ENCODE assay signal across 15 cellular contexts in the genomic region with DNA sequence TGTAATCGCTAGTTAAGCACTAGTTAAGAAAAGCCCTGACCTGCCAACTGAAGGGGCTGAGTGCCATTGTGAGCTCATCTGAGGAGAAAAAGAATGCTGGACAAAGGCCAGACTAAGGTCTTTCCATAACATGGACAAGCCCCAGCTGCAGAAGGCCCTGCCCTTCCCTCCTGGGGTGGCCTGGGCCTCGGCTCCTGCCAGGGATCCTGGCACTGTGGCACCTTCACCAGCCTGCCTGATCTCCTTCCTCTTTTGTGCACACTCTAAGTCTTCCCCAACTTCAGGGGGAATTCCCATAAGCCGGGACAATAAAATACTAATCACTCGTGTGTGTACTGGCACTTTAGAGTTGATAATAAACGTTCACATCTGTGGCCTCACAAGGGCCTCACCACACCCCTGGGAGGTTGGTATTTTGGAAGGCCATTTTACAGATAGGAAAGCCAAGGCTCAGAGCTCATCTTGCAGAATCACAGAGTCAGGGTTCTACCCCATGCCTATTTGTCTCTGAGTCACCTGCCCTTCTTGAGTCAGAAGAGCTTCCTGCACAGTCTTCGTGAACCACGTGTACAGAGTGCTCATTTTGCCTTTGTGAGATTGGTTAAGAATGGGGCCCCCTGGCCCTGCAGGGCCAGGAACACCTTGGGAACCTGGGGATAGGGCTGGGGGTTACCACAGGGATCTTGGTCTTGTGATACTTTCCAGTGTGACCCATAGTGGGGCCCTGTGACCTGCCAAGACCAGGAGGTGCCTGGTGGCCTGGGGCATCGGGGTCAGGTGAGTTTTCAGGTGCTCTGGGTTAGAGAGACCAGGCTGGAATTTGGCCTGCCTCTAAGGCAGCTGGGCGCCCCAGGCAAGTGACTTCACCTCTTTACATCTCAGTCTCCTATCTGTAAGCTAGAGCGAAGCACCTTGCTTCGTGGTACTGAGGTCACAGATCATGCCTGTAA. TPM values are rescaled to one million over a fixed set of nuclear protein-coding genes. Genes with fewer than 3 reads are reported as not detected.
DNase-seq lines count a peak whose midpoint lies in the region; ATAC-seq and TF ChIP-seq lines count a peak whose summit lies in the region.
"Had no signal": no experiment of that assay in that cellular context is flagged by ENCODE, and none has a peak within 500 bp of the region (broad histone marks: within the 10 kb centered on the region; RNA-seq: fewer than 3 reads in every experiment).

No MANE protein-coding gene starts in this region.

- TF ChIP-seq POLR2A in NB4 (IDR thresholded peaks at IDR 0.05; ENCODE audit: extremely low read depth, insufficient read length) = no peak

- no peaks in the 10 kb centered on the region for H3K27me3 ChIP-seq in mammary epithelial cell (ENCODE audit: insufficient read depth, low read length)
- H3K27me3 ChIP-seq: heart left ventricle, right atrium auricular region, SJSA1, upper lobe of left lung had no signal

- H3K79me2 ChIP-seq in mammary epithelial cell (ENCODE audit: insufficient read depth, low read length) = no peaks in the 10 kb centered on the region
- no peaks in the 10 kb centered on the region for H3K79me2 ChIP-seq in OCI-LY7 (ENCODE audit: insufficient read depth, low read depth, low read length)

- H3K4me3 Mint-ChIP-seq in activated T-cell treated with anti-CD3 and anti-CD28 coated beads, Interleukin-2, amount 50 U/mL, for 4 hours = no peak overlapping the region

- H3K36me3 Mint-ChIP-seq in activated T-cell treated with anti-CD3 and anti-CD28 coated beads, Interleukin-2, amount 50 U/mL, for 4 hours (ENCODE audit: insufficient read depth) = no peaks in the 10 kb centered on the region

- no peaks in the 10 kb centered on the region for H3K27me3 Mint-ChIP-seq in activated T-cell treated with anti-CD3 and anti-CD28 coated beads, Interleukin-2, amount 50 U/mL, for 4 hours (ENCODE audit: low read depth)

- ATAC-seq in activated T-cell treated with anti-CD3 and anti-CD28 coated beads, Interleukin-2, amount 50 U/mL, for 4 hours = peak; percentile 88 to 93
- ATAC-seq in HG02970 (IDR thresholded peaks at IDR 0.05; ENCODE audit: low FRiP score, unreplicated experiment) = no peak

- H3K27ac ChIP-seq in mammary epithelial cell (ENCODE audit: insufficient read depth, low read depth, low read length) (no peak overlapping the region), OCI-LY7 (ENCODE audit: low read depth, low read length, poor library complexity, severe bottlenecking) (no peak overlapping the region)
- H3K27ac ChIP-seq: heart left ventricle, right atrium auricular region, SJSA1, upper lobe of left lung had no signal

- no peaks in the 10 kb centered on the region for H3K36me3 ChIP-seq in mammary epithelial cell (ENCODE audit: insufficient read depth, low read length)
- H3K36me3 ChIP-seq in OCI-LY7 (ENCODE audit: insufficient read depth, low read length) = no peaks in the 10 kb centered on the region
- H3K36me3 ChIP-seq: heart left ventricle, right atrium auricular region, SJSA1, upper lobe of left lung had no signal

- H3K4me3 ChIP-seq in NB4 (ENCODE audit: low read depth, low read length) (no peak overlapping the region), mammary epithelial cell (replicated peaks in 1 of 3; ENCODE audit: insufficient read depth in 1 of 3, low read depth in 2 of 3, low read length in 3 of 3) (no peak overlapping the region), OCI-LY7 (ENCODE audit: low read depth, low read length, poor library complexity, severe bottlenecking) (no peak overlapping the region)
- H3K4me3 ChIP-seq: heart left ventricle, right atrium auricular region, SJSA1, upper lobe of left lung had no signal

- H3K4me2 ChIP-seq in mammary epithelial cell (ENCODE audit: insufficient read depth, low read depth, low read length) = no peak overlapping the region
- no peak overlapping the region for H3K4me2 ChIP-seq in OCI-LY7 (ENCODE audit: low read length)

- no peaks in the 10 kb centered on the region for H3K9me3 ChIP-seq in mammary epithelial cell (replicated peaks; ENCODE audit: insufficient read depth, low read length)
- no peaks in the 10 kb centered on the region for H3K9me3 ChIP-seq in OCI-LY7 (ENCODE audit: low read length)
- H3K9me3 ChIP-seq: heart left ventricle, right atrium auricular region, SJSA1, upper lobe of left lung had no signal

- CTCF ChIA-PET in mammary epithelial cell (lab: Charles Lee; ENCODE audit: low non-redundant PET) = interaction anchor here (0.7 kb wide), 1 partner anchor 27 kb away, joined by 3 read pairs; no protein-coding TSS in a partner anchor
- CTCF ChIA-PET in OCI-LY7 (lab: Charles Lee; ENCODE audit: unreplicated experiment) = no interaction called here

- no peak for TF ChIP-seq CTCF in NB4 (IDR thresholded peaks at IDR 0.05; ENCODE audit: low read depth, low read length)
- TF ChIP-seq CTCF in mammary epithelial cell (conservative IDR thresholded peaks at IDR 0.05 in 1 of 2, IDR thresholded peaks at IDR 0.05 in 1 of 2; ENCODE audit: extremely low read depth in 1 of 2, insufficient read depth in 1 of 2, low read depth in 1 of 2, low read length in 2 of 2) = no peak
- no peak for TF ChIP-seq CTCF in OCI-LY7 (conservative IDR thresholded peaks at IDR 0.05; ENCODE audit: low read length)

- no peaks in the 10 kb centered on the region for H3K9me3 Mint-ChIP-seq in activated T-cell treated with anti-CD3 and anti-CD28 coated beads, Interleukin-2, amount 50 U/mL, for 4 hours

- intact Hi-C loops in mammary epithelial cell (cut with micrococcal nuclease) (no loop called here), OCI-LY7 (cut with micrococcal nuclease; ENCODE audit: unreplicated experiment) (no loop called here)

- dilution Hi-C loops in mammary epithelial cell (cut with HindIII; ENCODE audit: low sequenced_read_pairs) = no loop called here

- BruUV-seq in mammary epithelial cell (replicated peaks; lab: Mats Ljungman, UMichigan) = no TSS peak
- no TSS peak for BruUV-seq in OCI-LY7 (replicated peaks; lab: Mats Ljungman, UMichigan)

- WGBS in mammary epithelial cell (ENCODE audit: low coverage, missing lambda C conversion rate) = 42% methylated on average over 10 of the region's 11 CpGs

- no peak overlapping the region for H2AFZ ChIP-seq in mammary epithelial cell (ENCODE audit: low read depth, low read length)
- H2AFZ ChIP-seq in OCI-LY7 (ENCODE audit: low read length) = no peak overlapping the region

- H4K20me1 ChIP-seq in mammary epithelial cell (ENCODE audit: insufficient read depth, low read length) (no peaks in the 10 kb centered on the region), OCI-LY7 (ENCODE audit: insufficient read depth, low read length) (no peaks in the 10 kb centered on the region)

- H3K9me2 ChIP-seq in OCI-LY7 (ENCODE audit: insufficient read depth, low read length) = no peaks in the 10 kb centered on the region

- no peak for DNase-seq in activated T-cell treated with anti-CD3 and anti-CD28 coated beads, Interleukin-2, amount 50 U/mL, for 4 hours
- no peak for DNase-seq in activated T-cell treated with anti-CD3 and anti-CD28 coated beads for 4 hours
- DNase-seq in NB4 (ENCODE audit: low read depth) = peak; percentile 23
- DNase-seq in mammary epithelial cell = peak; percentile 27
- peak; percentile 33 for DNase-seq in stimulated activated CD8-positive, alpha-beta memory T cell treated with anti-CD3 and anti-CD28 coated beads, Interleukin-4, amount 100 ng/mL, for 48 hours
- DNase-seq in GM19238 (ENCODE audit: insufficient read length, low spot score) = no peak
- DNase-seq in OCI-LY7 (ENCODE audit: low spot score) = no peak
- DNase-seq: effector CD8-positive, alpha-beta T cell; heart left ventricle; NCI-H1105 treated with DMSO at 0.1 percent for 48 hours; NCI-H524 treated with DMSO at 0.1 percent for 48 hours; upper lobe of left lung had no signal

- H3K4me1 ChIP-seq in mammary epithelial cell (ENCODE audit: insufficient read depth, low read length) = no peaks in the 10 kb centered on the region
- H3K4me1 ChIP-seq in OCI-LY7 (ENCODE audit: insufficient read depth, low read length, poor library complexity, severe bottlenecking) = no peaks in the 10 kb centered on the region
- H3K4me1 ChIP-seq: heart left ventricle, right atrium auricular region, SJSA1 had no signal

- H3K9ac ChIP-seq in mammary epithelial cell (ENCODE audit: insufficient read depth, low read length) = no peak overlapping the region

- peaks cover 5% of the 10 kb centered on the region for H3K4me1 Mint-ChIP-seq in activated T-cell treated with anti-CD3 and anti-CD28 coated beads, Interleukin-2, amount 50 U/mL, for 4 hours (ENCODE audit: low read depth)

- in situ Hi-C loops in mammary epithelial cell (cut with MboI; ENCODE audit: low sequenced_read_pairs in 2 of 2) = no loop called here

- POLR2A ChIA-PET in OCI-LY7 (lab: Charles Lee) = no interaction called here

RNA-seq across cellular contexts. Expression of gene TMPRSS13, which starts 9.6 kb away (rescaled TPM):
- total RNA-seq in activated T-cell treated with anti-CD3 and anti-CD28 coated beads, Interleukin-2, amount 50 U/mL, for 4 hours = under 1 TPM; 0.26 to 0.38 (median 0.38) TPM
- under 1 TPM in 1 of 2 donors, not detected in 1; under 0.01 TPM for total RNA-seq in mammary epithelial cell
- polyA plus RNA-seq in mammary epithelial cell = 0.12 TPM
- not detected for polyA minus RNA-seq in mammary epithelial cell
- 0.33 and 0.79 TPM in 2 replicates for total RNA-seq in OCI-LY7 (2014; rRNA removed; shearing (Covaris generic))
- 0.85 and 1.1 TPM in 2 replicates for total RNA-seq in OCI-LY7 (2022)
- total RNA-seq: right atrium auricular region, SJSA1 had no signal

RNA-seq across cellular contexts. Expression of gene FXYD6, which starts 43.1 kb away (rescaled TPM):
- total RNA-seq in activated T-cell treated with anti-CD3 and anti-CD28 coated beads, Interleukin-2, amount 50 U/mL, for 4 hours = under 1 TPM in 2 of 3 donors, not detected in 1; 0.16 to 0.38 TPM
- total RNA-seq in mammary epithelial cell = under 1 TPM in 1 of 2 donors, not detected in 1; 0.21 TPM
- 0.35 TPM for polyA plus RNA-seq in mammary epithelial cell
- not detected for polyA minus RNA-seq in mammary epithelial cell
- total RNA-seq in OCI-LY7 (2014; rRNA removed; shearing (Covaris generic)) = not detected in 2 replicates
- total RNA-seq in OCI-LY7 (2022) = not detected in 2 replicates

Comparison
In these comparisons a context has a peak if more than half of its experiments do, and no peak if none do; other contexts are left out.
1. DNase-seq: peak in NB4 (single experiment), mammary epithelial cell (single experiment) and stimulated activated CD8-positive, alpha-beta memory T cell treated with anti-CD3 and anti-CD28 coated beads, Interleukin-4, amount 100 ng/mL, for 48 hours (single experiment); none in activated T-cell treated with anti-CD3 and anti-CD28 coated beads, Interleukin-2, amount 50 U/mL, for 4 hours (single experiment), activated T-cell treated with anti-CD3 and anti-CD28 coated beads for 4 hours (single experiment), GM19238 (single experiment) and OCI-LY7 (single experiment).